10 cellular contexts compared by ENCODE assay signal in genomic region chr21:38171723-38172344, GRCh38.
A peak's percentile ranks its signal among the peaks of the same experiment; 100 is the strongest.
DNase-seq lines count a peak whose midpoint lies in the region; ATAC-seq and TF ChIP-seq lines count a peak whose summit lies in the region.
"Had no signal": no experiment of that assay in that cellular context is flagged by ENCODE, and none has a peak within 500 bp of the region (broad histone marks: within the 10 kb centered on the region; RNA-seq: fewer than 3 reads in every experiment).

No MANE protein-coding gene starts in this region.

- H3K4me3 ChIP-seq in GM12865 (ENCODE audit: low read depth, low read length) (no peak overlapping the region), fibroblast of pulmonary artery (replicated peaks; ENCODE audit: low read depth, low read length) (no peak overlapping the region)
- H3K4me3 ChIP-seq: lung had no signal

- H3K27ac Mint-ChIP-seq in neural crest cell (ENCODE audit: unreplicated experiment) = peak overlapping the region; percentile 64
- H3K27ac Mint-ChIP-seq: activated naive CD8-positive, alpha-beta T cell had no signal

- DNase-seq in GM12865 (ENCODE audit: low read depth) = no peak
- peak; percentile 57 for DNase-seq in RWPE1 (ENCODE audit: low spot score)
- peak; percentile 41 for DNase-seq in fibroblast of pulmonary artery (ENCODE audit: low read depth)
- peak; percentile 10 for DNase-seq in neural crest cell (ENCODE audit: low read depth, low spot score)
- no peak for DNase-seq in NCI-H526 treated with DMSO at 0.1 percent for 48 hours (lab: John Stamatoyannopoulos, UW)
- DNase-seq in stimulated activated naive CD4-positive, alpha-beta T cell treated with Interleukin-2 at 50 U/mL for 16 hours (lab: John Stamatoyannopoulos, UW) = no peak
- DNase-seq in KG1 (lab: John Stamatoyannopoulos, UW) = no peak

- CTCF ChIA-PET in RWPE1 (lab: Yijun Ruan, JAX) = interaction anchor here (0.6 to 1.4 kb wide), 5 partner anchors 8 to 199 kb away, joined by 3 to 6 read pairs (median 3); no protein-coding TSS in a partner anchor

- no peaks in the 10 kb centered on the region for H3K27me3 Mint-ChIP-seq in neural crest cell (ENCODE audit: low read depth)

- H3K4me3 Mint-ChIP-seq in neural crest cell = no peak overlapping the region
- H3K4me3 Mint-ChIP-seq: activated naive CD8-positive, alpha-beta T cell had no signal

- no peak for ATAC-seq in HG02885 (IDR thresholded peaks at IDR 0.05; ENCODE audit: poor library complexity, unreplicated experiment)

- H3K27ac ChIP-seq in RWPE1 = peak overlapping the region; percentile 32; the same call in 1 of the 2 replicates

- H3K36me3 Mint-ChIP-seq in neural crest cell (ENCODE audit: low read depth) = peaks cover 3% of the 10 kb centered on the region
- H3K36me3 Mint-ChIP-seq: activated naive CD8-positive, alpha-beta T cell had no signal

- peaks cover 3% of the 10 kb centered on the region for H3K9me3 Mint-ChIP-seq in neural crest cell

- TF ChIP-seq CTCF in GM12865 (IDR thresholded peaks at IDR 0.05; ENCODE audit: insufficient read depth, low read depth, low read length, missing control alignments) = peak; percentile 3
- no peak for TF ChIP-seq CTCF in RWPE1 (conservative IDR thresholded peaks at IDR 0.05; ENCODE audit: low read depth)
- TF ChIP-seq CTCF in fibroblast of pulmonary artery (IDR thresholded peaks at IDR 0.05; ENCODE audit: low read length, missing control alignments) = no peak
- peak; percentile 28 for TF ChIP-seq CTCF in neural crest cell (conservative IDR thresholded peaks at IDR 0.05)

- H3K4me1 Mint-ChIP-seq in neural crest cell = peaks cover 30% of the 10 kb centered on the region

- POLR2A ChIA-PET in RWPE1 (lab: Yijun Ruan, JAX; ENCODE audit: low non-redundant PET) = no interaction called here

Comparison
In these comparisons a context has a peak if more than half of its experiments do, and no peak if none do; other contexts are left out.
1. DNase-seq: peak in RWPE1 (single experiment), fibroblast of pulmonary artery (single experiment) and neural crest cell (single experiment); none in GM12865 (single experiment), NCI-H526 treated with DMSO at 0.1 percent for 48 hours (single experiment), stimulated activated naive CD4-positive, alpha-beta T cell treated with Interleukin-2 at 50 U/mL for 16 hours (single experiment) and KG1 (single experiment).
2. CTCF ChIP-seq: peak in GM12865 (single experiment) and neural crest cell (single experiment); none in RWPE1 (single experiment) and fibroblast of pulmonary artery (single experiment).